Comparison of ENCODE assay signal across 28 cellular contexts in the genomic region with DNA sequence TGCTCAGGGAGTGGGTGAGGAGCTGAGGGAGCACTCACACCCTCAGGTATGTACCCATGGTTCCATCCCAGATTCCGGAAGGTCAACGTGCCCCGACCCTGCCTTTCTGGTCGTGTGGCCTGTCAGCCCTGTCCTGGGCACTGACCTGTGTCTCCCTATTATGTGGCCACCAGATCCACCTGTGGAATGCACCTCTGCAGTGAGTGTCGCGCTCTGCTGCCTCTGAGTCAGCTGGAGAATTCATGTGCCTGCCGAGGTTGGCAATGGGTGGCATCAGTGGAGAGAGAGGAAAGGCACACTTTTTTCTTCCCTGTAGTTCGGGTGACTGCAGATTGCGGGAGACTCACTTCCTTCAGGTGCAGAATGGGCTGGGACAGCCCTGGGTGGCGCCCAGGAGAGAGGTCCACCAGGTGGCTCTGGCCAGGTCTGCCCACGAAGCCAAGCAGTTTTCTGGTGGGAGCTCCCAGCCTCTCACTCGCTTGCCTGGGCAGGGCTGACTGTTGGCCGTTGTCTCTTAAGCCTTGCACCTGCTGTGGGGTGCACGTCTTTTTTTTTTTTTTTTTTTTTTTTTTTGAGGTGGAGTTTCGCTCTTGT.
DNase-seq lines count a peak whose midpoint lies in the region; ATAC-seq and TF ChIP-seq lines count a peak whose summit lies in the region.
"Had no signal": no experiment of that assay in that cellular context is flagged by ENCODE, and none has a peak within 500 bp of the region (broad histone marks: within the 10 kb centered on the region; RNA-seq: fewer than 3 reads in every experiment).

No MANE protein-coding gene starts in this region.

- H3K4me1 ChIP-seq in H9 (ENCODE audit: insufficient read depth, low read length) = no peaks in the 10 kb centered on the region
- H3K4me1 ChIP-seq in PC-9 (replicated peaks; ENCODE audit: insufficient read depth) = no peaks in the 10 kb centered on the region
- peaks cover 11 to 23% of the 10 kb centered on the region in 2 donors for H3K4me1 ChIP-seq in neuronal stem cell (ENCODE audit: control insufficient read depth in 2 of 2, insufficient read depth in 1 of 2, low read depth in 1 of 2, low read length in 2 of 2)

- TF ChIP-seq CTCF in H9 (conservative IDR thresholded peaks at IDR 0.05) (no peak), PC-9 (conservative IDR thresholded peaks at IDR 0.05) (no peak), epithelial cell of proximal tubule (conservative IDR thresholded peaks at IDR 0.05; ENCODE audit: low read depth, low read length) (no peak), glutamatergic neuron (IDR thresholded peaks at IDR 0.05; ENCODE audit: partially characterized antibody, unreplicated experiment) (no peak), HFFc6 (IDR thresholded peaks at IDR 0.05) (no peak)

- no peak overlapping the region for H2BK20ac ChIP-seq in H9 (ENCODE audit: low read depth, low read length, poor library complexity, severe bottlenecking)

- CTCF ChIA-PET in PC-9 (lab: Charles Lee) = interaction anchor here (0.7 kb wide), 1 partner anchor 245 kb away, joined by 6 read pairs; no protein-coding TSS in a partner anchor

- H3K4ac ChIP-seq in H9 (ENCODE audit: low read depth, low read length) (no peak overlapping the region), neuronal stem cell (ENCODE audit: low read length) (no peak overlapping the region)

- H3K23me2 ChIP-seq in H9 (ENCODE audit: insufficient read length, low read depth, low read length, poor library complexity, severe bottlenecking) = no peaks in the 10 kb centered on the region

- H3K9me3 Mint-ChIP-seq in H9 (peaks cover 10 to 11% of the 10 kb centered on the region in 2 experiments), glutamatergic neuron (ENCODE audit: unreplicated experiment) (peaks cover 7% of the 10 kb centered on the region), HFFc6 (peaks cover 7% of the 10 kb centered on the region; the same call in 1 of the 2 replicates)
- H3K9me3 Mint-ChIP-seq: neural crest cell had no signal

- no peak overlapping the region for H3K4me3 ChIP-seq in PC-9
- no peak overlapping the region for H3K4me3 ChIP-seq in epithelial cell of proximal tubule (ENCODE audit: low read depth, low read length)
- no peak overlapping the region for H3K4me3 ChIP-seq in neuronal stem cell (ENCODE audit: low read length in 2 of 2)
- H3K4me3 ChIP-seq: GM23338, lung, skin epidermis, vagina had no signal

- H4K8ac ChIP-seq in H9 (replicated peaks; ENCODE audit: insufficient read length, low read depth, low read length) (no peak overlapping the region), neuronal stem cell (ENCODE audit: low read depth, low read length) (no peak overlapping the region)

- no peak overlapping the region for H3T11ph ChIP-seq in H9 (ENCODE audit: low read length)

- H2BK5ac ChIP-seq in H9 (ENCODE audit: insufficient read length, low read length) = no peak overlapping the region
- no peak overlapping the region for H2BK5ac ChIP-seq in neuronal stem cell (ENCODE audit: low read length)

- H4K91ac ChIP-seq in H9 (ENCODE audit: insufficient read length, low read depth, low read length) (no peak overlapping the region), neuronal stem cell (ENCODE audit: low read depth, low read length, poor library complexity) (no peak overlapping the region)

- no peak overlapping the region for H2BK15ac ChIP-seq in H9 (ENCODE audit: low read depth, low read length)
- no peak overlapping the region for H2BK15ac ChIP-seq in neuronal stem cell (ENCODE audit: low read length)

- H3K27me3 ChIP-seq in H9 (ENCODE audit: insufficient read depth, low read length) (no peaks in the 10 kb centered on the region), PC-9 (ENCODE audit: insufficient read depth, low read depth) (no peaks in the 10 kb centered on the region), neuronal stem cell (ENCODE audit: control insufficient read depth in 3 of 3, insufficient read depth in 3 of 3, low read depth in 1 of 3, low read length in 3 of 3) (no peaks in the 10 kb centered on the region)
- H3K27me3 ChIP-seq: vagina had no signal

- no peak overlapping the region for H3K56ac ChIP-seq in H9 (ENCODE audit: insufficient read length, low read depth, low read length)

- H3K9ac ChIP-seq in H9 (ENCODE audit: extremely low read depth, insufficient read length, low read length) (no peak overlapping the region), neuronal stem cell (ENCODE audit: low read depth, low read length, poor library complexity) (no peak overlapping the region)

- H3K27ac ChIP-seq in H9 (ENCODE audit: insufficient read length, low read depth, low read length) = no peak overlapping the region
- H3K27ac ChIP-seq in PC-9 = no peak overlapping the region
- H3K27ac ChIP-seq in neuronal stem cell (replicated peaks; ENCODE audit: low read length) = no peak overlapping the region
- H3K27ac ChIP-seq: vagina had no signal

- H2AFZ ChIP-seq in H9 (ENCODE audit: low read length) (no peak overlapping the region), PC-9 (no peak overlapping the region), neuronal stem cell (ENCODE audit: low read length) (no peak overlapping the region)
- H2AFZ ChIP-seq: GM23338 had no signal

- H3K14ac ChIP-seq in H9 (ENCODE audit: insufficient read depth, low read length) (no peak overlapping the region), neuronal stem cell (ENCODE audit: low read length) (no peak overlapping the region)

- peaks cover 3 to 19% of the 10 kb centered on the region in 2 experiments for H3K4me1 Mint-ChIP-seq in H9
- peaks cover 11% of the 10 kb centered on the region for H3K4me1 Mint-ChIP-seq in glutamatergic neuron (ENCODE audit: low read depth, unreplicated experiment)
- H3K4me1 Mint-ChIP-seq in HFFc6 (ENCODE audit: low read depth) = peaks cover 25% of the 10 kb centered on the region
- H3K4me1 Mint-ChIP-seq: CD4-positive, CD25-positive, alpha-beta regulatory T cell; stimulated activated memory B cell treated with anti-CD40 and anti-IgM and Interleukin-4, amounts not matched to agents 10 μg/mL and 1 μg/mL and 100 μg/mL, for 72 hours had no signal

- no peak for ATAC-seq in GM18858 (IDR thresholded peaks at IDR 0.05; ENCODE audit: unreplicated experiment)
- ATAC-seq: activated T-cell treated with anti-CD3 and anti-CD28 coated beads, Interleukin-2, amount 50 U/mL, for 72 hours; GM23338; Right ventricle myocardium inferior; stimulated activated memory B cell treated with anti-CD40 and anti-IgM and Interleukin-4, amounts not matched to agents 10 μg/mL and 1 μg/mL and 100 μg/mL, for 72 hours had no signal

- H3K79me2 ChIP-seq in H9 (ENCODE audit: insufficient read depth, low read length) (no peaks in the 10 kb centered on the region), PC-9 (ENCODE audit: low read depth) (no peaks in the 10 kb centered on the region)

- H3K36me3 ChIP-seq in PC-9 (ENCODE audit: low read depth) (no peaks in the 10 kb centered on the region), neuronal stem cell (replicated peaks in 1 of 2; ENCODE audit: control insufficient read depth in 2 of 2, insufficient read depth in 2 of 2, low read length in 2 of 2) (peaks cover 0 to 22% of the 10 kb centered on the region in 2 donors)
- H3K36me3 ChIP-seq: vagina had no signal

- POLR2A ChIA-PET in PC-9 (lab: Charles Lee; ENCODE audit: unreplicated experiment) = interaction anchor here (0.6 kb wide), 1 partner anchor 30 kb away, joined by 6 read pairs; no protein-coding TSS in a partner anchor

- no peak overlapping the region for H4K5ac ChIP-seq in H9 (ENCODE audit: insufficient read length, low read depth, low read length)

- H2BK120ac ChIP-seq in H9 (ENCODE audit: low read depth, low read length, poor library complexity, severe bottlenecking) (no peak overlapping the region), neuronal stem cell (ENCODE audit: low read depth, low read length) (no peak overlapping the region)

- no peak for DNase-seq in H9
- DNase-seq in PC-9 = peak; percentile 38 to 82
- peak; percentile 85 for DNase-seq in epithelial cell of proximal tubule (ENCODE audit: low read depth)
- no peak for DNase-seq in neuronal stem cell (ENCODE audit: low spot score)
- DNase-seq in glutamatergic neuron = no peak
- no peak for DNase-seq in HFFc6
- DNase-seq: activated naive CD4-positive, alpha-beta T cell treated with anti-CD3 and anti-CD28 coated beads for 36 hours; activated T-cell treated with anti-CD3 and anti-CD28 coated beads, Interleukin-2, amount 50 U/mL, for 72 hours; anterior cingulate cortex; CD4-positive, CD25-positive, alpha-beta regulatory T cell; DMS 273 treated with DMSO at 0.1 percent for 48 hours; foreskin fibroblast; hippocampal formation; KBM-7; NCI-H1694; NCI-H2171 treated with DMSO at 0.1 percent for 48 hours; NCI-H69; stimulated activated CD4-positive, alpha-beta T cell treated with anti-CD3 and anti-CD28 coated beads, Interleukin-2, amount 100 ng/mL, for 24 hours had no signal

- H3K9me2 ChIP-seq in PC-9 (ENCODE audit: insufficient read depth) = no peaks in the 10 kb centered on the region

- H3K27ac Mint-ChIP-seq in H9 (peak overlapping the region in 2 of 3 experiments; percentile 73 to 87; a peak in 2 of 7 replicates), glutamatergic neuron (ENCODE audit: unreplicated experiment) (no peak overlapping the region), HFFc6 (no peak overlapping the region)
- H3K27ac Mint-ChIP-seq: activated naive CD4-positive, alpha-beta T cell treated with anti-CD3 and anti-CD28 coated beads for 36 hours; activated T-cell treated with anti-CD3 and anti-CD28 coated beads, Interleukin-2, amount 50 U/mL, for 72 hours; CD4-positive, CD25-positive, alpha-beta regulatory T cell; dendritic cell treated with granulocyte-macrophage colony-stimulating factor and Interleukin-4, amounts not matched to agents 40 ng/mL and 50 ng/mL, for 4 days; GM23338; stimulated activated memory B cell treated with anti-CD40 and anti-IgM and Interleukin-4, amounts not matched to agents 10 μg/mL and 1 μg/mL and 100 μg/mL, for 72 hours had no signal

- no CpG with 5 or more reads among the region's 15 CpGs for WGBS in H9 (ENCODE audit: extremely low coverage, insufficient read length, low lambda C conversion rate)
- no CpG with 5 or more reads among the region's 15 CpGs for WGBS in neuronal stem cell (ENCODE audit: extremely low coverage in 2 of 2, insufficient read length in 2 of 2, insufficient replicate concordance in 1 of 2), 2 donors

- no peak overlapping the region for H3K4me2 ChIP-seq in H9 (ENCODE audit: insufficient read depth, insufficient read length, low read length)
- H3K4me2 ChIP-seq in PC-9 = no peak overlapping the region
- no peak overlapping the region for H3K4me2 ChIP-seq in neuronal stem cell (ENCODE audit: insufficient read depth, low read length, poor library complexity, severe bottlenecking)
- H3K4me2 ChIP-seq: GM23338 had no signal

- H3K18ac ChIP-seq in H9 (ENCODE audit: insufficient read length, low read depth, low read length) (no peak overlapping the region), neuronal stem cell (ENCODE audit: low read length) (peak overlapping the region; percentile 20)

- no peaks in the 10 kb centered on the region; the same call in 1 of the 2 replicates for H3K27me3 Mint-ChIP-seq in H9 (ENCODE audit: low read depth)
- peaks cover 1% of the 10 kb centered on the region for H3K27me3 Mint-ChIP-seq in glutamatergic neuron (ENCODE audit: unreplicated experiment)
- no peaks in the 10 kb centered on the region for H3K27me3 Mint-ChIP-seq in HFFc6 (ENCODE audit: insufficient read depth)
- H3K27me3 Mint-ChIP-seq: CD4-positive, CD25-positive, alpha-beta regulatory T cell; progenitor cell of endocrine pancreas had no signal

- H3K4me3 Mint-ChIP-seq in H9 (no peak overlapping the region), glutamatergic neuron (ENCODE audit: unreplicated experiment) (no peak overlapping the region), HFFc6 (no peak overlapping the region)
- H3K4me3 Mint-ChIP-seq: activated naive CD4-positive, alpha-beta T cell treated with anti-CD3 and anti-CD28 coated beads for 36 hours; activated T-cell treated with anti-CD3 and anti-CD28 coated beads, Interleukin-2, amount 50 U/mL, for 72 hours; CD4-positive, CD25-positive, alpha-beta regulatory T cell; dendritic cell treated with granulocyte-macrophage colony-stimulating factor and Interleukin-4, amounts not matched to agents 40 ng/mL and 50 ng/mL, for 4 days; GM23338; stimulated activated memory B cell treated with anti-CD40 and anti-IgM and Interleukin-4, amounts not matched to agents 10 μg/mL and 1 μg/mL and 100 μg/mL, for 72 hours had no signal

- no TSS peak for BruUV-seq in PC-9 (replicated peaks; lab: Mats Ljungman, UMichigan)

- no peak overlapping the region for H2AK5ac ChIP-seq in H9 (ENCODE audit: insufficient read length, low read length)
- H2AK5ac ChIP-seq in neuronal stem cell (ENCODE audit: low read depth, low read length) = no peak overlapping the region

- H4K20me1 ChIP-seq in H9 (ENCODE audit: control insufficient read depth, insufficient read depth, insufficient read length) (no peaks in the 10 kb centered on the region), PC-9 (ENCODE audit: insufficient read depth) (no peaks in the 10 kb centered on the region)

- H2BK12ac ChIP-seq in H9 (ENCODE audit: insufficient read length, low read depth, low read length) (no peak overlapping the region), neuronal stem cell (ENCODE audit: low read length) (peak overlapping the region; percentile 5)

- intact Hi-C loops in PC-9 (cut with micrococcal nuclease; ENCODE audit: unreplicated experiment) = loop anchor here (2.0 kb wide), 1 partner anchor 19 kb away; no protein-coding TSS in a partner anchor

- peaks cover 6 to 10% (median 6%) of the 10 kb centered on the region in 3 experiments; a peak in 6 of 7 replicates for H3K36me3 Mint-ChIP-seq in H9 (ENCODE audit: insufficient read depth in 1 of 3, low read depth in 3 of 3)
- H3K36me3 Mint-ChIP-seq in glutamatergic neuron (ENCODE audit: unreplicated experiment) = no peaks in the 10 kb centered on the region
- H3K36me3 Mint-ChIP-seq in HFFc6 (ENCODE audit: low read depth) = peaks cover 13% of the 10 kb centered on the region
- H3K36me3 Mint-ChIP-seq: CD4-positive, CD25-positive, alpha-beta regulatory T cell; stimulated activated memory B cell treated with anti-CD40 and anti-IgM and Interleukin-4, amounts not matched to agents 10 μg/mL and 1 μg/mL and 100 μg/mL, for 72 hours had no signal

- no peaks in the 10 kb centered on the region for H3F3A ChIP-seq in PC-9 (ENCODE audit: insufficient read depth, low read depth)

- H3K23ac ChIP-seq in H9 (ENCODE audit: insufficient read length, low read depth, low read length) (no peak overlapping the region), neuronal stem cell (ENCODE audit: low read depth, low read length, poor library complexity) (no peak overlapping the region)

- H3K79me1 ChIP-seq in H9 (ENCODE audit: insufficient read depth, low read depth, low read length, poor library complexity, severe bottlenecking) (no peaks in the 10 kb centered on the region), neuronal stem cell (ENCODE audit: low read depth, low read length) (no peaks in the 10 kb centered on the region)

- H3K9me3 ChIP-seq in H9 (ENCODE audit: control insufficient read depth, low read depth, low read length) (no peaks in the 10 kb centered on the region), PC-9 (ENCODE audit: insufficient read depth, low read depth) (no peaks in the 10 kb centered on the region), neuronal stem cell (replicated peaks in 1 of 2; ENCODE audit: control insufficient read depth in 2 of 2, insufficient read depth in 1 of 2, low read depth in 1 of 2, low read length in 2 of 2) (peaks cover 2 to 5% of the 10 kb centered on the region in 2 donors)
- H3K9me3 ChIP-seq: vagina had no signal

Comparison
In these comparisons a context has a peak if more than half of its experiments do, and no peak if none do; other contexts are left out.
1. DNase-seq: peak in PC-9 (2 of 2) and epithelial cell of proximal tubule (single experiment); none in H9 (single experiment), neuronal stem cell (single experiment), glutamatergic neuron (single experiment) and HFFc6 (single experiment).
2. H3K27ac Mint-ChIP-seq: peak in H9 (2 of 3); none in glutamatergic neuron (single experiment) and HFFc6 (single experiment).